ENCODE assay signal across 8 cellular contexts in the genomic region with DNA sequence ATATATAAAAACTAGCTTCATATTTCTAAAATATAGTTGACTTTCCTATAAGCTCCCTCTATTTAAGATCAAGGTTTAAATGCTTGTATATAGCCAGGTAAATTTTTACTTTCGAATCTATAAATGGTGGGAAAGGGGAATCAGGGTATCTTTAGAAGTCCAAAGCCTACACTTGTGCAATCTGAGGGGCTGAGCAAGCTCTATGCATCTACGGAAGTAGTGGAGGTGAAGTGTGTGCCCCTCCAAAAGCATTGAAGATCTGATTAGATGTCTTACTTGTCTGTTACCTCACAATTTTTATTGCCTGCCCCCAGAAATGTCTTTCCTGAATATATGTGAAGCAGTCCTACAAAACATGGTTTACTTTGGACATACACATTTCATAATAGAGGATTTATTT. TPM values are rescaled to one million over a fixed set of nuclear protein-coding genes. Genes with fewer than 3 reads are reported as not detected.
A peak's percentile ranks its signal among the peaks of the same experiment; 100 is the strongest.
DNase-seq lines count a peak whose midpoint lies in the region; ATAC-seq and TF ChIP-seq lines count a peak whose summit lies in the region.

No MANE protein-coding gene starts in this region.

- no peak for TF ChIP-seq CTCF in fibroblast of villous mesenchyme (IDR thresholded peaks at IDR 0.05; ENCODE audit: insufficient read depth, low read depth, low read length)

- no peak for ATAC-seq in HG02852 (IDR thresholded peaks at IDR 0.05; ENCODE audit: unreplicated experiment)

- peak; percentile 44 for DNase-seq in NCI-H82 (lab: John Stamatoyannopoulos, UW)
- DNase-seq in NCI-H82 treated with DMSO at 0.1 percent for 48 hours (lab: John Stamatoyannopoulos, UW; ENCODE audit: unreplicated experiment) = no peak
- peak; percentile 12 for DNase-seq in SK-N-DZ (ENCODE audit: low spot score)
- DNase-seq in fibroblast of villous mesenchyme (ENCODE audit: low read depth) = no peak
- no peak for DNase-seq in skeletal muscle cell (ENCODE audit: low read depth)
- DNase-seq in NCI-H1694 (lab: John Stamatoyannopoulos, UW) = no peak
- no peak for DNase-seq in GM19238 (ENCODE audit: insufficient read length, low spot score)

- peak overlapping the region; percentile 78 for H3K4me3 ChIP-seq in fibroblast of villous mesenchyme (ENCODE audit: low read depth, low read length)
- H3K4me3 ChIP-seq in skeletal muscle cell (ENCODE audit: low read depth, low read length) = peak overlapping the region; percentile 76

RNA-seq across cellular contexts. Expression of a gene that starts 1.6 kb away (rescaled TPM):
- 28.6 and 30.7 TPM in 2 replicates for polyA plus RNA-seq in SK-N-DZ (2014; cell fraction: cytosol; rRNA removed)
- polyA plus RNA-seq in SK-N-DZ (2014; cell fraction: nucleus; rRNA removed) = 49.5 and 55.1 TPM in 2 replicates
- 43.2 and 49.2 TPM in 2 replicates for total RNA-seq in fibroblast of villous mesenchyme

Comparison
In these comparisons a context has a peak if more than half of its experiments do, and no peak if none do; other contexts are left out.
1. DNase-seq: peak in NCI-H82 (single experiment) and SK-N-DZ (single experiment); none in NCI-H82 treated with DMSO at 0.1 percent for 48 hours (single experiment), fibroblast of villous mesenchyme (single experiment), skeletal muscle cell (single experiment), NCI-H1694 (single experiment) and GM19238 (single experiment).